In genomic region chr2:97951155-97951670, GRCh38 we compare ENCODE assay signal across 10 cellular contexts. TPM values are rescaled to one million over a fixed set of nuclear protein-coding genes. Genes with fewer than 3 reads are reported as not detected.
DNase-seq lines count a peak whose midpoint lies in the region; ATAC-seq and TF ChIP-seq lines count a peak whose summit lies in the region.
"Had no signal": no experiment of that assay in that cellular context is flagged by ENCODE, and none has a peak within 500 bp of the region (broad histone marks: within the 10 kb centered on the region; RNA-seq: fewer than 3 reads in every experiment).

No MANE protein-coding gene starts in this region.

- H3K4me1 ChIP-seq in foreskin keratinocyte: peaks cover 24% of the 10 kb centered on the region

- H3K27ac ChIP-seq in foreskin keratinocyte: no peak overlapping the region

- peak overlapping the region; percentile 45 to 72 for H3K27ac Mint-ChIP-seq in activated naive CD4-positive, alpha-beta T cell treated with anti-CD3 and anti-CD28 coated beads, Interleukin-2, amount 50 U/mL, for 72 hours
- peak overlapping the region; percentile 89 for H3K27ac Mint-ChIP-seq in stimulated activated naive B cell treated with anti-CD40 and anti-IgM and Interleukin-4, amounts not matched to agents 10 μg/mL and 1 μg/mL and 100 μg/mL, for 72 hours

- TF ChIP-seq CTCF in foreskin keratinocyte (conservative IDR thresholded peaks at IDR 0.05): no peak

- no peaks in the 10 kb centered on the region for H3K27me3 ChIP-seq in foreskin keratinocyte

- DNase-seq in activated naive CD4-positive, alpha-beta T cell treated with anti-CD3 and anti-CD28 coated beads, Interleukin-2, amount 50 U/mL, for 72 hours (ENCODE audit: low spot score in 2 of 2): no peak
- no peak for DNase-seq in activated naive CD4-positive, alpha-beta T cell treated with anti-CD3 and anti-CD28 coated beads, Interleukin-2, amount 50 U/mL, for 16 hours
- DNase-seq in NCI-H69 (lab: John Stamatoyannopoulos, UW) (peak; percentile 10), foreskin keratinocyte (peak in 1 of 2 donors; percentile 18), NCI-H187 (lab: John Stamatoyannopoulos, UW) (no peak), NCI-H226 (no peak)
- DNase-seq in stimulated activated naive B cell treated with anti-CD40 and anti-IgM and Interleukin-4, amounts not matched to agents 10 μg/mL and 1 μg/mL and 100 μg/mL, for 72 hours: no peak
- DNase-seq: foreskin melanocyte, NCI-H1092 had no signal

- H3K4me3 Mint-ChIP-seq in stimulated activated naive B cell treated with anti-CD40 and anti-IgM and Interleukin-4, amounts not matched to agents 10 μg/mL and 1 μg/mL and 100 μg/mL, for 72 hours: peak overlapping the region; percentile 6 to 14

- H3K36me3 Mint-ChIP-seq in activated naive CD4-positive, alpha-beta T cell treated with anti-CD3 and anti-CD28 coated beads, Interleukin-2, amount 50 U/mL, for 72 hours: peaks cover 0 to 9% of the 10 kb centered on the region in 2 donors
- H3K36me3 Mint-ChIP-seq in stimulated activated naive B cell treated with anti-CD40 and anti-IgM and Interleukin-4, amounts not matched to agents 10 μg/mL and 1 μg/mL and 100 μg/mL, for 72 hours: peaks cover 28 to 46% of the 10 kb centered on the region in 2 donors

- no peaks in the 10 kb centered on the region for H3K9me3 Mint-ChIP-seq in activated naive CD4-positive, alpha-beta T cell treated with anti-CD3 and anti-CD28 coated beads, Interleukin-2, amount 50 U/mL, for 72 hours
- peaks cover 4 to 5% of the 10 kb centered on the region in 2 donors for H3K9me3 Mint-ChIP-seq in stimulated activated naive B cell treated with anti-CD40 and anti-IgM and Interleukin-4, amounts not matched to agents 10 μg/mL and 1 μg/mL and 100 μg/mL, for 72 hours

- peaks cover 50 to 95% of the 10 kb centered on the region in 2 donors for H3K4me1 Mint-ChIP-seq in stimulated activated naive B cell treated with anti-CD40 and anti-IgM and Interleukin-4, amounts not matched to agents 10 μg/mL and 1 μg/mL and 100 μg/mL, for 72 hours

- ATAC-seq in activated naive CD4-positive, alpha-beta T cell treated with anti-CD3 and anti-CD28 coated beads, Interleukin-2, amount 50 U/mL, for 72 hours: peak; percentile 51 to 99
- peak; percentile 50 for ATAC-seq in foreskin keratinocyte
- ATAC-seq in stimulated activated naive B cell treated with anti-CD40 and anti-IgM and Interleukin-4, amounts not matched to agents 10 μg/mL and 1 μg/mL and 100 μg/mL, for 72 hours (replicated peaks): peak; percentile 89 to 93
- ATAC-seq in HG02938 (IDR thresholded peaks at IDR 0.05; ENCODE audit: unreplicated experiment): no peak

- no peaks in the 10 kb centered on the region for H3K27me3 Mint-ChIP-seq in stimulated activated naive B cell treated with anti-CD40 and anti-IgM and Interleukin-4, amounts not matched to agents 10 μg/mL and 1 μg/mL and 100 μg/mL, for 72 hours

RNA-seq across cellular contexts. Expression of gene TMEM131, which starts 44.5 kb away (rescaled TPM):
- 10 to 100 TPM; 29.0 to 31.7 TPM for total RNA-seq in activated naive CD4-positive, alpha-beta T cell treated with anti-CD3 and anti-CD28 coated beads, Interleukin-2, amount 50 U/mL, for 72 hours
- 33.6 and 36.6 TPM in 2 replicates for total RNA-seq in foreskin keratinocyte
- 8.4 and 10.5 TPM in 2 replicates for polyA plus RNA-seq in foreskin keratinocyte
